Comparison of ENCODE assay signal across 13 cellular contexts in genomic region chr20:57445298-57445697, GRCh38. TPM values are rescaled to one million over a fixed set of nuclear protein-coding genes. Genes with fewer than 3 reads are reported as not detected.
A peak's percentile ranks its signal among the peaks of the same experiment; 100 is the strongest.
DNase-seq lines count a peak whose midpoint lies in the region; ATAC-seq and TF ChIP-seq lines count a peak whose summit lies in the region.
"Had no signal": no experiment of that assay in that cellular context is flagged by ENCODE, and none has a peak within 500 bp of the region (broad histone marks: within the 10 kb centered on the region; RNA-seq: fewer than 3 reads in every experiment).

No MANE protein-coding gene starts in this region.

- TF ChIP-seq CTCF in RWPE2 (IDR thresholded peaks at IDR 0.05; ENCODE audit: poor library complexity, severe bottlenecking) (no peak), fibroblast of villous mesenchyme (IDR thresholded peaks at IDR 0.05; ENCODE audit: insufficient read depth, low read depth, low read length) (no peak), psoas muscle (IDR thresholded peaks at IDR 0.05) (no peak)

- CTCF ChIA-PET in naive thymus-derived CD4-positive, alpha-beta T cell (lab: Charles Lee): no interaction called here

- no peaks in the 10 kb centered on the region for H3K36me3 ChIP-seq in RWPE2 (ENCODE audit: low read depth)
- H3K36me3 ChIP-seq in psoas muscle (ENCODE audit: insufficient read depth in 1 of 2, low read depth in 1 of 2): no peaks in the 10 kb centered on the region
- no peaks in the 10 kb centered on the region for H3K36me3 ChIP-seq in naive thymus-derived CD4-positive, alpha-beta T cell (ENCODE audit: control insufficient read depth in 2 of 3, insufficient read depth in 3 of 3, low read length in 3 of 3)

- no peaks in the 10 kb centered on the region for H3K9me3 Mint-ChIP-seq in naive thymus-derived CD4-positive, alpha-beta T cell
- H3K9me3 Mint-ChIP-seq: memory B cell had no signal

- H3K4me1 Mint-ChIP-seq in naive thymus-derived CD4-positive, alpha-beta T cell: peaks cover 7 to 24% (median 21%) of the 10 kb centered on the region in 7 donors

- H3K27ac ChIP-seq in RWPE2 (ENCODE audit: poor library complexity, severe bottlenecking) (no peak overlapping the region), psoas muscle (peak overlapping the region; percentile 98)
- no peak overlapping the region for H3K27ac ChIP-seq in naive thymus-derived CD4-positive, alpha-beta T cell (ENCODE audit: low read depth, low read length)

- intact Hi-C loops in psoas muscle (cut with DNase I): no loop called here
- intact Hi-C loops in naive thymus-derived CD4-positive, alpha-beta T cell (cut with micrococcal nuclease): no loop called here

- POLR2A ChIA-PET in naive thymus-derived CD4-positive, alpha-beta T cell (lab: Charles Lee): interaction anchor here (2.8 kb wide), 1 partner anchor 11 kb away, joined by 10 read pairs; no protein-coding TSS in a partner anchor

- peak overlapping the region in 1 of 9 donors; percentile 25 for H3K27ac Mint-ChIP-seq in naive thymus-derived CD4-positive, alpha-beta T cell

- H3K4me3 ChIP-seq in RWPE2 (ENCODE audit: severe bottlenecking): no peak overlapping the region
- H3K4me3 ChIP-seq in fibroblast of villous mesenchyme (ENCODE audit: low read depth, low read length): no peak overlapping the region
- peak overlapping the region; percentile 10 for H3K4me3 ChIP-seq in psoas muscle
- H3K4me3 ChIP-seq in naive thymus-derived CD4-positive, alpha-beta T cell (ENCODE audit: low read length): no peak overlapping the region

- H3K4me1 ChIP-seq in RWPE2 (ENCODE audit: insufficient read depth, poor library complexity, severe bottlenecking) (no peaks in the 10 kb centered on the region), psoas muscle (peaks cover 56% of the 10 kb centered on the region)
- peaks cover 6 to 10% of the 10 kb centered on the region in 2 donors for H3K4me1 ChIP-seq in naive thymus-derived CD4-positive, alpha-beta T cell (ENCODE audit: control insufficient read depth in 2 of 2, insufficient read depth in 2 of 2, low read length in 2 of 2)

- 36 to 46% (median 37%) methylated on average over 10 of the region's 10 CpGs for WGBS in psoas muscle, 3 donors

- H3K36me3 Mint-ChIP-seq in naive thymus-derived CD4-positive, alpha-beta T cell: no peaks in the 10 kb centered on the region

- H3K9me3 ChIP-seq in RWPE2 (ENCODE audit: severe bottlenecking): no peaks in the 10 kb centered on the region
- no peaks in the 10 kb centered on the region for H3K9me3 ChIP-seq in psoas muscle
- H3K9me3 ChIP-seq in naive thymus-derived CD4-positive, alpha-beta T cell (ENCODE audit: control insufficient read depth in 2 of 3, low read length in 3 of 3): no peaks in the 10 kb centered on the region

- ATAC-seq in RWPE2 (ENCODE audit: low read depth): no peak
- ATAC-seq in psoas muscle: peak; percentile 62 to 83 (median 78)
- ATAC-seq in naive thymus-derived CD4-positive, alpha-beta T cell: no peak
- ATAC-seq in HG03520 (IDR thresholded peaks at IDR 0.05; ENCODE audit: unreplicated experiment): no peak
- no peak for ATAC-seq in GM21515 (IDR thresholded peaks at IDR 0.05; ENCODE audit: unreplicated experiment)

- H3K27me3 ChIP-seq in RWPE2 (ENCODE audit: insufficient read depth, poor library complexity, severe bottlenecking) (peaks cover 14% of the 10 kb centered on the region), psoas muscle (ENCODE audit: insufficient read depth in 3 of 3, low read length in 2 of 3) (no peaks in the 10 kb centered on the region)
- H3K27me3 ChIP-seq in naive thymus-derived CD4-positive, alpha-beta T cell (ENCODE audit: control insufficient read depth in 2 of 2, insufficient read depth in 2 of 2, low read length in 2 of 2): no peaks in the 10 kb centered on the region

- DNase-seq in AG20443 (ENCODE audit: low spot score): peak; percentile 79
- DNase-seq in RWPE2 (ENCODE audit: low spot score): peak; percentile 79
- DNase-seq in fibroblast of villous mesenchyme (ENCODE audit: low read depth): peak; percentile 39
- peak; percentile 73 to 91 for DNase-seq in psoas muscle
- DNase-seq in naive thymus-derived CD4-positive, alpha-beta T cell: no peak
- DNase-seq in NCI-H1417 treated with DMSO at 0.1 percent for 48 hours (lab: John Stamatoyannopoulos, UW): no peak
- DNase-seq: NK-92 treated with Interleukin-12 subunit alpha and Interleukin-12 subunit beta, amount 100 ng/mL, for 24 hours; occipital lobe; trophoblast cell had no signal

- H3K4me3 Mint-ChIP-seq in naive thymus-derived CD4-positive, alpha-beta T cell: no peak overlapping the region
- H3K4me3 Mint-ChIP-seq: CD14-positive monocyte, memory B cell had no signal

- H3K27me3 Mint-ChIP-seq in naive thymus-derived CD4-positive, alpha-beta T cell: peaks cover 0 to 25% (median 0%) of the 10 kb centered on the region in 5 donors

RNA-seq across cellular contexts. Expression of gene RBM38, which starts 54.1 kb away (rescaled TPM):
- total RNA-seq in fibroblast of villous mesenchyme (5.2 and 8.2 TPM in 2 replicates), psoas muscle (100 to 1,000 TPM in 2 of 4 donors, 10 to 100 TPM in 2; 73.2 to 202 (median 93.0) TPM)
- polyA plus RNA-seq in psoas muscle: 100 to 1,000 TPM; 135 to 308 (median 144) TPM
- 100 to 1,000 TPM in 4 of 5 experiments, 10 to 100 TPM in 1; 70.6 to 260 (median 127) TPM for total RNA-seq in naive thymus-derived CD4-positive, alpha-beta T cell
- polyA plus RNA-seq in naive thymus-derived CD4-positive, alpha-beta T cell: 100 to 1,000 TPM in 1 of 2 donors, 10 to 100 TPM in 1; 63.0 to 129 TPM

Comparison
In these comparisons a context has a peak if more than half of its experiments do, and no peak if none do; other contexts are left out.
1. DNase-seq: peak in AG20443 (single experiment), RWPE2 (single experiment), fibroblast of villous mesenchyme (single experiment) and psoas muscle (2 of 2); none in naive thymus-derived CD4-positive, alpha-beta T cell (0 of 9) and NCI-H1417 treated with DMSO at 0.1 percent for 48 hours (single experiment).
2. ATAC-seq: peak in psoas muscle (4 of 4); none in RWPE2 (single experiment), naive thymus-derived CD4-positive, alpha-beta T cell (single experiment), HG03520 (single experiment) and GM21515 (single experiment).